1 cellular context compared by ENCODE assay signal in the genomic region with DNA sequence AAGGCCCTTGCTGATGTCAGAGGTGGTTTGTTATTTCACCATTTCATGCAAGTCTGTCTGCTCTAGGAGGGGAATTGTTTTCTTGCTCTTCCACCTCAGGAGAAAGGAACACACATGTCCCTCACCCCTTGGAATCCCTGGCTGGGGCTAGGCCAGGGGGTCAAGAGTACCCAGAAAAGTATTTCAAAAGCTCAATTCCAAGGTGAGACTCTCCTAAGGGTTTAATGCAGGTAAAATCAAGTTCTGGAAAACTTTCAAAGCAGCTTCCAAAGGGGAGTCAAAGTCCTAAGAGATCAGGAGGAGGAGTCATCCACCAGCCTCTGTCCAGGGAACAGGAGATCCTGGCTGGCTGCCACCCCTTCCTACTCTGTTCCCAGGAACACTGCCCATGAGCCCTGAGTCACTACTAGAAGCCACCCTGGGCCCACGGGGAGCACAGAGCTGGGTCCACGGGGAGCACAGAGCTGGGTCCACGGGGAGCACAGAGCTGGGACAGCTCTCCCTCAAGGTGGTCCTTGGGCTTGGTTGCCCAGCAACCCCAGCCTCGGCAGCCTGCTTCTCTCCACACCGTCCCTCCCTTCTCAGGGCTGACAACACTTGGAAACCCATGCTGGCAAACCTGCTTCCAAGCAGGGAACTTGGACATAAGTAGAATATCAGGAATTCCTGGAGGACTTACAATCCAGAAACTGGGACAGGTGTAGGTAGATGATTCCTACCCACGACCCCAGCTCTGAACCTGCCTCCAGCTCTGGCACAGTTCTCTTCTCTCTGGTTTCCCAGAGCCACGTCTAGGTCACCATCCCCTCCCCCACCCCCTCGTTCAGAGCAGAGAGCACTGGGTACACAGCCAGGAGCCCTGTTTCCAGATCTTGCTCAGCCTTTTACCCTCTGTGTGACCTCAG.
TF ChIP-seq lines count a peak whose summit lies in the region.

No MANE protein-coding gene starts in this region.

TF ChIP-seq in HepG2, 621 proteins besides CTCF, POLR2A, EP300 and RAD21 (continued from another document and continues in another):
- TF ChIP-seq, protein P1, sequence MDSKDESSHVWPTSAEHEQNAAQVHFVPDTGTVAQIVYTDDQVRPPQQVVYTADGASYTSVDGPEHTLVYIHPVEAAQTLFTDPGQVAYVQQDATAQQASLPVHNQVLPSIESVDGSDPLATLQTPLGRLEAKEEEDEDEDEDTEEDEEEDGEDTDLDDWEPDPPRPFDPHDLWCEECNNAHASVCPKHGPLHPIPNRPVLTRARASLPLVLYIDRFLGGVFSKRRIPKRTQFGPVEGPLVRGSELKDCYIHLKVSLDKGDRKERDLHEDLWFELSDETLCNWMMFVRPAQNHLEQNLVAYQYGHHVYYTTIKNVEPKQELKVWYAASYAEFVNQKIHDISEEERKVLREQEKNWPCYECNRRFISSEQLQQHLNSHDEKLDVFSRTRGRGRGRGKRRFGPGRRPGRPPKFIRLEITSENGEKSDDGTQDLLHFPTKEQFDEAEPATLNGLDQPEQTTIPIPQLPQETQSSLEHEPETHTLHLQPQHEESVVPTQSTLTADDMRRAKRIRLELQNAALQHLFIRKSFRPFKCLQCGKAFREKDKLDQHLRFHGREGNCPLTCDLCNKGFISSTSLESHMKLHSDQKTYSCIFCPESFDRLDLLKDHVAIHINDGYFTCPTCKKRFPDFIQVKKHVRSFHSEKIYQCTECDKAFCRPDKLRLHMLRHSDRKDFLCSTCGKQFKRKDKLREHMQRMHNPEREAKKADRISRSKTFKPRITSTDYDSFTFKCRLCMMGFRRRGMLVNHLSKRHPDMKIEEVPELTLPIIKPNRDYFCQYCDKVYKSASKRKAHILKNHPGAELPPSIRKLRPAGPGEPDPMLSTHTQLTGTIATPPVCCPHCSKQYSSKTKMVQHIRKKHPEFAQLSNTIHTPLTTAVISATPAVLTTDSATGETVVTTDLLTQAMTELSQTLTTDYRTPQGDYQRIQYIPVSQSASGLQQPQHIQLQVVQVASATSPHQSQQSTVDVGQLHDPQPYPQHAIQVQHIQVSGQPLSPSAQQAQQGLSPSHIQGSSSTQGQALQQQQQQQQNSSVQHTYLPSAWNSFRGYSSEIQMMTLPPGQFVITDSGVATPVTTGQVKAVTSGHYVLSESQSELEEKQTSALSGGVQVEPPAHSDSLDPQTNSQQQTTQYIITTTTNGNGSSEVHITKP (CRISPR knock-in tag; IDR thresholded peaks at IDR 0.05; ENCODE audit: low read depth) = 0 out of 2 replicates have a peak, but pooled peaks have one; percentile 41
- TF ChIP-seq U2AF1 (optimal IDR thresholded peaks at IDR 0.05; ENCODE audit: low read depth, low read length) = no peak
- no peak; the same call in 1 of the 2 replicates for TF ChIP-seq ZFY (CRISPR knock-in tag; IDR thresholded peaks at IDR 0.05)
- TF ChIP-seq ZNF383 (CRISPR knock-in tag; IDR thresholded peaks at IDR 0.05; ENCODE audit: borderline replicate concordance) = no peak
- peak; percentile 57 for TF ChIP-seq SAP130 (CRISPR knock-in tag; IDR thresholded peaks at IDR 0.05; ENCODE audit: low read depth)
- TF ChIP-seq, protein P2, sequence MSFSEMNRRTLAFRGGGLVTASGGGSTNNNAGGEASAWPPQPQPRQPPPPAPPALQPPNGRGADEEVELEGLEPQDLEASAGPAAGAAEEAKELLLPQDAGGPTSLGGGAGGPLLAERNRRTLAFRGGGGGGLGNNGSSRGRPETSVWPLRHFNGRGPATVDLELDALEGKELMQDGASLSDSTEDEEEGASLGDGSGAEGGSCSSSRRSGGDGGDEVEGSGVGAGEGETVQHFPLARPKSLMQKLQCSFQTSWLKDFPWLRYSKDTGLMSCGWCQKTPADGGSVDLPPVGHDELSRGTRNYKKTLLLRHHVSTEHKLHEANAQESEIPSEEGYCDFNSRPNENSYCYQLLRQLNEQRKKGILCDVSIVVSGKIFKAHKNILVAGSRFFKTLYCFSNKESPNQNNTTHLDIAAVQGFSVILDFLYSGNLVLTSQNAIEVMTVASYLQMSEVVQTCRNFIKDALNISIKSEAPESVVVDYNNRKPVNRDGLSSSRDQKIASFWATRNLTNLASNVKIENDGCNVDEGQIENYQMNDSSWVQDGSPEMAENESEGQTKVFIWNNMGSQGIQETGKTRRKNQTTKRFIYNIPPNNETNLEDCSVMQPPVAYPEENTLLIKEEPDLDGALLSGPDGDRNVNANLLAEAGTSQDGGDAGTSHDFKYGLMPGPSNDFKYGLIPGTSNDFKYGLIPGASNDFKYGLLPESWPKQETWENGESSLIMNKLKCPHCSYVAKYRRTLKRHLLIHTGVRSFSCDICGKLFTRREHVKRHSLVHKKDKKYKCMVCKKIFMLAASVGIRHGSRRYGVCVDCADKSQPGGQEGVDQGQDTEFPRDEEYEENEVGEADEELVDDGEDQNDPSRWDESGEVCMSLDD (CRISPR knock-in tag; IDR thresholded peaks at IDR 0.05; ENCODE audit: borderline replicate concordance) = no peak
- peak; percentile 31; the same call in 1 of the 2 replicates for TF ChIP-seq KAT8 (CRISPR knock-in tag; IDR thresholded peaks at IDR 0.05)
- TF ChIP-seq, protein P3, sequence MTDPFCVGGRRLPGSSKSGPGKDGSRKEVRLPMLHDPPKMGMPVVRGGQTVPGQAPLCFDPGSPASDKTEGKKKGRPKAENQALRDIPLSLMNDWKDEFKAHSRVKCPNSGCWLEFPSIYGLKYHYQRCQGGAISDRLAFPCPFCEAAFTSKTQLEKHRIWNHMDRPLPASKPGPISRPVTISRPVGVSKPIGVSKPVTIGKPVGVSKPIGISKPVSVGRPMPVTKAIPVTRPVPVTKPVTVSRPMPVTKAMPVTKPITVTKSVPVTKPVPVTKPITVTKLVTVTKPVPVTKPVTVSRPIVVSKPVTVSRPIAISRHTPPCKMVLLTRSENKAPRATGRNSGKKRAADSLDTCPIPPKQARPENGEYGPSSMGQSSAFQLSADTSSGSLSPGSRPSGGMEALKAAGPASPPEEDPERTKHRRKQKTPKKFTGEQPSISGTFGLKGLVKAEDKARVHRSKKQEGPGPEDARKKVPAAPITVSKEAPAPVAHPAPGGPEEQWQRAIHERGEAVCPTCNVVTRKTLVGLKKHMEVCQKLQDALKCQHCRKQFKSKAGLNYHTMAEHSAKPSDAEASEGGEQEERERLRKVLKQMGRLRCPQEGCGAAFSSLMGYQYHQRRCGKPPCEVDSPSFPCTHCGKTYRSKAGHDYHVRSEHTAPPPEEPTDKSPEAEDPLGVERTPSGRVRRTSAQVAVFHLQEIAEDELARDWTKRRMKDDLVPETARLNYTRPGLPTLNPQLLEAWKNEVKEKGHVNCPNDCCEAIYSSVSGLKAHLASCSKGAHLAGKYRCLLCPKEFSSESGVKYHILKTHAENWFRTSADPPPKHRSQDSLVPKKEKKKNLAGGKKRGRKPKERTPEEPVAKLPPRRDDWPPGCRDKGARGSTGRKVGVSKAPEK (CRISPR knock-in tag; IDR thresholded peaks at IDR 0.05; ENCODE audit: borderline replicate concordance) = no peak; the same call in 1 of the 2 replicates
- TF ChIP-seq, protein P4, sequence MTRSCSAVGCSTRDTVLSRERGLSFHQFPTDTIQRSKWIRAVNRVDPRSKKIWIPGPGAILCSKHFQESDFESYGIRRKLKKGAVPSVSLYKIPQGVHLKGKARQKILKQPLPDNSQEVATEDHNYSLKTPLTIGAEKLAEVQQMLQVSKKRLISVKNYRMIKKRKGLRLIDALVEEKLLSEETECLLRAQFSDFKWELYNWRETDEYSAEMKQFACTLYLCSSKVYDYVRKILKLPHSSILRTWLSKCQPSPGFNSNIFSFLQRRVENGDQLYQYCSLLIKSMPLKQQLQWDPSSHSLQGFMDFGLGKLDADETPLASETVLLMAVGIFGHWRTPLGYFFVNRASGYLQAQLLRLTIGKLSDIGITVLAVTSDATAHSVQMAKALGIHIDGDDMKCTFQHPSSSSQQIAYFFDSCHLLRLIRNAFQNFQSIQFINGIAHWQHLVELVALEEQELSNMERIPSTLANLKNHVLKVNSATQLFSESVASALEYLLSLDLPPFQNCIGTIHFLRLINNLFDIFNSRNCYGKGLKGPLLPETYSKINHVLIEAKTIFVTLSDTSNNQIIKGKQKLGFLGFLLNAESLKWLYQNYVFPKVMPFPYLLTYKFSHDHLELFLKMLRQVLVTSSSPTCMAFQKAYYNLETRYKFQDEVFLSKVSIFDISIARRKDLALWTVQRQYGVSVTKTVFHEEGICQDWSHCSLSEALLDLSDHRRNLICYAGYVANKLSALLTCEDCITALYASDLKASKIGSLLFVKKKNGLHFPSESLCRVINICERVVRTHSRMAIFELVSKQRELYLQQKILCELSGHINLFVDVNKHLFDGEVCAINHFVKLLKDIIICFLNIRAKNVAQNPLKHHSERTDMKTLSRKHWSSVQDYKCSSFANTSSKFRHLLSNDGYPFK (CRISPR knock-in tag; IDR thresholded peaks at IDR 0.05; ENCODE audit: borderline replicate concordance) = no peak
- no peak for TF ChIP-seq PAX8 (CRISPR knock-in tag; IDR thresholded peaks at IDR 0.05; ENCODE audit: borderline replicate concordance)
- TF ChIP-seq ZNF572 (CRISPR knock-in tag; IDR thresholded peaks at IDR 0.05) = no peak
- no peak for TF ChIP-seq FIP1L1 (IDR thresholded peaks at IDR 0.05; ENCODE audit: borderline replicate concordance, insufficient read depth, low read depth, low read length)
- TF ChIP-seq ZNF501 (CRISPR knock-in tag; IDR thresholded peaks at IDR 0.05) = no peak; the same call in 1 of the 2 replicates
- TF ChIP-seq DPF2 (CRISPR knock-in tag; IDR thresholded peaks at IDR 0.05; ENCODE audit: borderline replicate concordance, low read depth) = no peak; the same call in 1 of the 2 replicates
- TF ChIP-seq, protein P5, sequence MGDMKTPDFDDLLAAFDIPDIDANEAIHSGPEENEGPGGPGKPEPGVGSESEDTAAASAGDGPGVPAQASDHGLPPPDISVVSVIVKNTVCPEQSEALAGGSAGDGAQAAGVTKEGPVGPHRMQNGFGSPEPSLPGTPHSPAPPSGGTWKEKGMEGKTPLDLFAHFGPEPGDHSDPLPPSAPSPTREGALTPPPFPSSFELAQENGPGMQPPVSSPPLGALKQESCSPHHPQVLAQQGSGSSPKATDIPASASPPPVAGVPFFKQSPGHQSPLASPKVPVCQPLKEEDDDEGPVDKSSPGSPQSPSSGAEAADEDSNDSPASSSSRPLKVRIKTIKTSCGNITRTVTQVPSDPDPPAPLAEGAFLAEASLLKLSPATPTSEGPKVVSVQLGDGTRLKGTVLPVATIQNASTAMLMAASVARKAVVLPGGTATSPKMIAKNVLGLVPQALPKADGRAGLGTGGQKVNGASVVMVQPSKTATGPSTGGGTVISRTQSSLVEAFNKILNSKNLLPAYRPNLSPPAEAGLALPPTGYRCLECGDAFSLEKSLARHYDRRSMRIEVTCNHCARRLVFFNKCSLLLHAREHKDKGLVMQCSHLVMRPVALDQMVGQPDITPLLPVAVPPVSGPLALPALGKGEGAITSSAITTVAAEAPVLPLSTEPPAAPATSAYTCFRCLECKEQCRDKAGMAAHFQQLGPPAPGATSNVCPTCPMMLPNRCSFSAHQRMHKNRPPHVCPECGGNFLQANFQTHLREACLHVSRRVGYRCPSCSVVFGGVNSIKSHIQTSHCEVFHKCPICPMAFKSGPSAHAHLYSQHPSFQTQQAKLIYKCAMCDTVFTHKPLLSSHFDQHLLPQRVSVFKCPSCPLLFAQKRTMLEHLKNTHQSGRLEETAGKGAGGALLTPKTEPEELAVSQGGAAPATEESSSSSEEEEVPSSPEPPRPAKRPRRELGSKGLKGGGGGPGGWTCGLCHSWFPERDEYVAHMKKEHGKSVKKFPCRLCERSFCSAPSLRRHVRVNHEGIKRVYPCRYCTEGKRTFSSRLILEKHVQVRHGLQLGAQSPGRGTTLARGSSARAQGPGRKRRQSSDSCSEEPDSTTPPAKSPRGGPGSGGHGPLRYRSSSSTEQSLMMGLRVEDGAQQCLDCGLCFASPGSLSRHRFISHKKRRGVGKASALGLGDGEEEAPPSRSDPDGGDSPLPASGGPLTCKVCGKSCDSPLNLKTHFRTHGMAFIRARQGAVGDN (CRISPR knock-in tag; IDR thresholded peaks at IDR 0.05) = peak; percentile 76
- peak; percentile 45; the same call in 1 of the 2 replicates for TF ChIP-seq HIVEP1 (CRISPR knock-in tag; IDR thresholded peaks at IDR 0.05)
- no peak for TF ChIP-seq EEA1 (CRISPR knock-in tag; IDR thresholded peaks at IDR 0.05; ENCODE audit: borderline replicate concordance)
- peak; percentile 17; the same call in 1 of the 2 replicates for TF ChIP-seq GLI4 (CRISPR knock-in tag; IDR thresholded peaks at IDR 0.05; ENCODE audit: borderline replicate concordance)
- no peak for TF ChIP-seq CBX2 (IDR thresholded peaks at IDR 0.05; ENCODE audit: low read depth, low read length)
- TF ChIP-seq CBX2 (CRISPR knock-in tag; IDR thresholded peaks at IDR 0.05; ENCODE audit: low read depth) = no peak
- peak; percentile 96; the same call in 1 of the 2 replicates for TF ChIP-seq MTA1 (CRISPR knock-in tag; IDR thresholded peaks at IDR 0.05; ENCODE audit: borderline replicate concordance)
- no peak for TF ChIP-seq ZNF75D (CRISPR knock-in tag; IDR thresholded peaks at IDR 0.05; ENCODE audit: borderline replicate concordance)
- TF ChIP-seq ELF4 (CRISPR knock-in tag; IDR thresholded peaks at IDR 0.05; ENCODE audit: borderline replicate concordance) = no peak
- TF ChIP-seq, protein P6, sequence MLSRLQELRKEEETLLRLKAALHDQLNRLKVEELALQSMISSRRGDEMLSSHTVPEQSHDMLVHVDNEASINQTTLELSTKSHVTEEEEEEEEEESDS (CRISPR knock-in tag; IDR thresholded peaks at IDR 0.05; ENCODE audit: borderline replicate concordance) = no peak
- no peak for TF ChIP-seq ZNF549 (CRISPR knock-in tag; IDR thresholded peaks at IDR 0.05)
- no peak for TF ChIP-seq KLF11 (CRISPR knock-in tag; IDR thresholded peaks at IDR 0.05)
- TF ChIP-seq, protein P7, sequence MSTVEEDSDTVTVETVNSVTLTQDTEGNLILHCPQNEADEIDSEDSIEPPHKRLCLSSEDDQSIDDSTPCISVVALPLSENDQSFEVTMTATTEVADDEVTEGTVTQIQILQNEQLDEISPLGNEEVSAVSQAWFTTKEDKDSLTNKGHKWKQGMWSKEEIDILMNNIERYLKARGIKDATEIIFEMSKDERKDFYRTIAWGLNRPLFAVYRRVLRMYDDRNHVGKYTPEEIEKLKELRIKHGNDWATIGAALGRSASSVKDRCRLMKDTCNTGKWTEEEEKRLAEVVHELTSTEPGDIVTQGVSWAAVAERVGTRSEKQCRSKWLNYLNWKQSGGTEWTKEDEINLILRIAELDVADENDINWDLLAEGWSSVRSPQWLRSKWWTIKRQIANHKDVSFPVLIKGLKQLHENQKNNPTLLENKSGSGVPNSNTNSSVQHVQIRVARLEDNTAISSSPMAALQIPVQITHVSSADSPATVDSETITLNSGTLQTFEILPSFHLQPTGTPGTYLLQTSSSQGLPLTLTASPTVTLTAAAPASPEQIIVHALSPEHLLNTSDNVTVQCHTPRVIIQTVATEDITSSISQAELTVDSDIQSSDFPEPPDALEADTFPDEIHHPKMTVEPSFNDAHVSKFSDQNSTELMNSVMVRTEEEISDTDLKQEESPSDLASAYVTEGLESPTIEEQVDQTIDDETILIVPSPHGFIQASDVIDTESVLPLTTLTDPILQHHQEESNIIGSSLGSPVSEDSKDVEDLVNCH (CRISPR knock-in tag; IDR thresholded peaks at IDR 0.05) = no peak
- no peak for TF ChIP-seq FOXA3 (CRISPR knock-in tag; IDR thresholded peaks at IDR 0.05)
- no peak for TF ChIP-seq NFE2 (CRISPR knock-in tag; IDR thresholded peaks at IDR 0.05)
- TF ChIP-seq, protein P8, sequence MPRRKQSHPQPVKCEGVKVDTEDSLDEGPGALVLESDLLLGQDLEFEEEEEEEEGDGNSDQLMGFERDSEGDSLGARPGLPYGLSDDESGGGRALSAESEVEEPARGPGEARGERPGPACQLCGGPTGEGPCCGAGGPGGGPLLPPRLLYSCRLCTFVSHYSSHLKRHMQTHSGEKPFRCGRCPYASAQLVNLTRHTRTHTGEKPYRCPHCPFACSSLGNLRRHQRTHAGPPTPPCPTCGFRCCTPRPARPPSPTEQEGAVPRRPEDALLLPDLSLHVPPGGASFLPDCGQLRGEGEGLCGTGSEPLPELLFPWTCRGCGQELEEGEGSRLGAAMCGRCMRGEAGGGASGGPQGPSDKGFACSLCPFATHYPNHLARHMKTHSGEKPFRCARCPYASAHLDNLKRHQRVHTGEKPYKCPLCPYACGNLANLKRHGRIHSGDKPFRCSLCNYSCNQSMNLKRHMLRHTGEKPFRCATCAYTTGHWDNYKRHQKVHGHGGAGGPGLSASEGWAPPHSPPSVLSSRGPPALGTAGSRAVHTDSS (CRISPR knock-in tag; conservative IDR thresholded peaks at IDR 0.05) = no peak
- 0 out of 2 replicates have a peak, but pooled peaks have one; percentile 24 for TF ChIP-seq MEIS1 (CRISPR knock-in tag; IDR thresholded peaks at IDR 0.05; ENCODE audit: borderline replicate concordance)
